ENCODE assay signal across 13 cellular contexts in the genomic region with DNA sequence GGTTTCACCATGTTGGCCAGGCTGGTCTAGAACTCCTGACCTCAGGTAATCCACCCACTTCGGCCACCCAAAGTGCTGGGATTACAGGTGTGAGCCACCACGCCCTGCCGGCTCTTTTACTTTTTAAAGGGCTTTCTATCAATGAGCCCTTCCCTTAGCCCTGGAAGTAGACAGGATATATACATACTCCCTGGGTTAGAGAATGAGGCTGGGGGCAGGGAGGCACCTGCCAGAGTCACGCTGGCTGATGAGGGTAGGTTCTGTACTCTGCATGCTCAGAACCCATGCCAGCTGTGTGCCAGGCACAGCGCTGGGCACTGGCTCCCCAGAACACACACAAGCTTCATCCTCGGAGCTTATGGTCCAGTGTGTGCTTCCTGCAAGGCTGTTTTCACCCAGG.
DNase-seq lines count a peak whose midpoint lies in the region; ATAC-seq and TF ChIP-seq lines count a peak whose summit lies in the region.
"Had no signal": no experiment of that assay in that cellular context is flagged by ENCODE, and none has a peak within 500 bp of the region (broad histone marks: within the 10 kb centered on the region; RNA-seq: fewer than 3 reads in every experiment).

No MANE protein-coding gene starts in this region.

- no peak for TF ChIP-seq POLR2A in right lobe of liver (IDR thresholded peaks at IDR 0.05)

- 89% methylated on average over 3 of the region's 6 CpGs for WGBS in right lobe of liver (ENCODE audit: insufficient coverage, low coverage, low lambda C conversion rate, missing lambda C conversion rate)
- WGBS in endodermal cell (ENCODE audit: insufficient coverage in 1 of 2, insufficient read length in 1 of 2), 2 experiments = 90 to 94% methylated on average over 5 to 6 of the region's 6 CpGs

- no peak for DNase-seq in right lobe of liver
- no peak for DNase-seq in WTC11 (ENCODE audit: low spot score)
- DNase-seq in activated T-cell treated with anti-CD3 and anti-CD28 coated beads, Interleukin-2, amount 50 U/mL, for 72 hours = no peak
- no peak for DNase-seq in endodermal cell
- DNase-seq in stimulated activated CD4-positive, alpha-beta T cell treated with anti-CD3 and anti-CD28 coated beads, Interleukin-2, amount 100 ng/mL, for 24 hours = no peak
- DNase-seq: activated T-cell treated with anti-CD3 and anti-CD28 coated beads, Interleukin-2, amount 50 U/mL, for 48 hours; stimulated activated naive CD8-positive, alpha-beta T cell treated with anti-CD3 and anti-CD28 coated beads, Interleukin-15, Interleukin-2, amounts not matched to agents 100 U/mL and 50 U/mL, for 24 hours had no signal

- no peaks in the 10 kb centered on the region for H3K27me3 ChIP-seq in right lobe of liver
- no peaks in the 10 kb centered on the region for H3K27me3 ChIP-seq in endodermal cell (ENCODE audit: control insufficient read depth, insufficient read depth, low read length, poor library complexity, severe bottlenecking)

- H3K36me3 Mint-ChIP-seq in WTC11 = peaks cover 8% of the 10 kb centered on the region
- H3K36me3 Mint-ChIP-seq in activated T-cell treated with anti-CD3 and anti-CD28 coated beads, Interleukin-2, amount 50 U/mL, for 72 hours (ENCODE audit: insufficient read depth in 2 of 2) = no peaks in the 10 kb centered on the region
- peaks cover 13% of the 10 kb centered on the region for H3K36me3 Mint-ChIP-seq in endodermal cell (ENCODE audit: low read depth)
- H3K36me3 Mint-ChIP-seq: IgD-negative memory B cell had no signal

- H3K4me1 Mint-ChIP-seq in WTC11 (peaks cover 16% of the 10 kb centered on the region), endodermal cell (peaks cover 27% of the 10 kb centered on the region)
- no peaks in the 10 kb centered on the region for H3K4me1 Mint-ChIP-seq in activated T-cell treated with anti-CD3 and anti-CD28 coated beads, Interleukin-2, amount 50 U/mL, for 72 hours (ENCODE audit: low read depth)
- H3K4me1 Mint-ChIP-seq: central memory CD8-positive, alpha-beta T cell had no signal

- no peak overlapping the region for H3K4me3 Mint-ChIP-seq in WTC11
- no peak overlapping the region for H3K4me3 Mint-ChIP-seq in activated T-cell treated with anti-CD3 and anti-CD28 coated beads, Interleukin-2, amount 50 U/mL, for 72 hours
- H3K4me3 Mint-ChIP-seq in endodermal cell = no peak overlapping the region
- H3K4me3 Mint-ChIP-seq: central memory CD8-positive, alpha-beta T cell had no signal

- H3K27me3 Mint-ChIP-seq in WTC11 (ENCODE audit: low read depth) (no peaks in the 10 kb centered on the region), endodermal cell (ENCODE audit: insufficient read depth) (no peaks in the 10 kb centered on the region)
- H3K27me3 Mint-ChIP-seq in activated T-cell treated with anti-CD3 and anti-CD28 coated beads, Interleukin-2, amount 50 U/mL, for 72 hours (ENCODE audit: low read depth) = no peaks in the 10 kb centered on the region
- H3K27me3 Mint-ChIP-seq: central memory CD8-positive, alpha-beta T cell; IgD-negative memory B cell had no signal

- H3K4me1 ChIP-seq in right lobe of liver (no peaks in the 10 kb centered on the region), endodermal cell (ENCODE audit: control insufficient read depth, insufficient read depth, low read length) (peaks cover 16% of the 10 kb centered on the region)

- CTCF ChIA-PET in WTC11 (lab: Charles Lee) = interaction anchor here (1.4 to 15.4 kb wide), 2 partner anchors 77 to 203 kb away, joined by 3 to 378 read pairs; no protein-coding TSS in a partner anchor

- intact Hi-C loops in right lobe of liver (cut with DNase I) = no loop called here

- H3K9me3 Mint-ChIP-seq in WTC11 = no peaks in the 10 kb centered on the region
- H3K9me3 Mint-ChIP-seq in activated T-cell treated with anti-CD3 and anti-CD28 coated beads, Interleukin-2, amount 50 U/mL, for 72 hours = no peaks in the 10 kb centered on the region
- H3K9me3 Mint-ChIP-seq in endodermal cell = no peaks in the 10 kb centered on the region
- H3K9me3 Mint-ChIP-seq: central memory CD8-positive, alpha-beta T cell; IgD-negative memory B cell had no signal

- no peak overlapping the region for H3K4me3 ChIP-seq in right lobe of liver
- no peak overlapping the region for H3K4me3 ChIP-seq in skin epidermis
- no peak overlapping the region for H3K4me3 ChIP-seq in endodermal cell (ENCODE audit: low read length)

- H3K36me3 ChIP-seq in right lobe of liver (no peaks in the 10 kb centered on the region), endodermal cell (ENCODE audit: control insufficient read depth, insufficient read depth, low read length) (no peaks in the 10 kb centered on the region)

- peak; percentile 9 for ATAC-seq in GM19395 (IDR thresholded peaks at IDR 0.05; ENCODE audit: unreplicated experiment)
- peak in 2 of 4 donors; percentile 4 to 14 for ATAC-seq in right lobe of liver
- no peak for ATAC-seq in WTC11
- no peak for ATAC-seq in activated T-cell treated with anti-CD3 and anti-CD28 coated beads, Interleukin-2, amount 50 U/mL, for 72 hours (replicated peaks in 1 of 2)
- ATAC-seq: stimulated activated naive CD8-positive, alpha-beta T cell treated with anti-CD3 and anti-CD28 coated beads, Interleukin-15, Interleukin-2, amounts not matched to agents 100 U/mL and 50 U/mL, for 24 hours had no signal

- POLR2A ChIA-PET in WTC11 (lab: Charles Lee) = no interaction called here

- no peaks in the 10 kb centered on the region for H3K9me3 ChIP-seq in right lobe of liver
- H3K9me3 ChIP-seq in endodermal cell (ENCODE audit: control insufficient read depth, low read length) = no peaks in the 10 kb centered on the region

- no peak overlapping the region for H3K9ac ChIP-seq in endodermal cell (ENCODE audit: extremely low read depth, low read length, poor library complexity, severe bottlenecking)

- TF ChIP-seq CTCF in right lobe of liver (IDR thresholded peaks at IDR 0.05) (no peak), WTC11 (IDR thresholded peaks at IDR 0.05) (no peak), endodermal cell (conservative IDR thresholded peaks at IDR 0.05) (no peak)

- H3K27ac Mint-ChIP-seq in WTC11 = no peak overlapping the region
- no peak overlapping the region for H3K27ac Mint-ChIP-seq in activated T-cell treated with anti-CD3 and anti-CD28 coated beads, Interleukin-2, amount 50 U/mL, for 72 hours
- no peak overlapping the region for H3K27ac Mint-ChIP-seq in endodermal cell

- H3K27ac ChIP-seq in angular gyrus (ENCODE audit: low read depth, low read length) = peak overlapping the region; percentile 99
- peak overlapping the region in 2 of 3 donors; percentile 44 to 48 for H3K27ac ChIP-seq in right lobe of liver
- H3K27ac ChIP-seq in skin epidermis = peak overlapping the region; percentile 31 to 91 (median 78)
- H3K27ac ChIP-seq in endodermal cell (ENCODE audit: low read depth, low read length) = no peak overlapping the region
- H3K27ac ChIP-seq: C4-2B had no signal

TF ChIP-seq in WTC11, 78 proteins besides CTCF, POLR2A, EP300 and RAD21 (continues in another document):
- TF ChIP-seq, protein P1, sequence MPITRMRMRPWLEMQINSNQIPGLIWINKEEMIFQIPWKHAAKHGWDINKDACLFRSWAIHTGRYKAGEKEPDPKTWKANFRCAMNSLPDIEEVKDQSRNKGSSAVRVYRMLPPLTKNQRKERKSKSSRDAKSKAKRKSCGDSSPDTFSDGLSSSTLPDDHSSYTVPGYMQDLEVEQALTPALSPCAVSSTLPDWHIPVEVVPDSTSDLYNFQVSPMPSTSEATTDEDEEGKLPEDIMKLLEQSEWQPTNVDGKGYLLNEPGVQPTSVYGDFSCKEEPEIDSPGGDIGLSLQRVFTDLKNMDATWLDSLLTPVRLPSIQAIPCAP (CRISPR knock-in tag; IDR thresholded peaks at IDR 0.05) = no peak
- no peak for TF ChIP-seq EMX1 (CRISPR knock-in tag; IDR thresholded peaks at IDR 0.05)
- TF ChIP-seq ELF4 (CRISPR knock-in tag; IDR thresholded peaks at IDR 0.05; ENCODE audit: low read depth) = no peak
- TF ChIP-seq, protein P2, sequence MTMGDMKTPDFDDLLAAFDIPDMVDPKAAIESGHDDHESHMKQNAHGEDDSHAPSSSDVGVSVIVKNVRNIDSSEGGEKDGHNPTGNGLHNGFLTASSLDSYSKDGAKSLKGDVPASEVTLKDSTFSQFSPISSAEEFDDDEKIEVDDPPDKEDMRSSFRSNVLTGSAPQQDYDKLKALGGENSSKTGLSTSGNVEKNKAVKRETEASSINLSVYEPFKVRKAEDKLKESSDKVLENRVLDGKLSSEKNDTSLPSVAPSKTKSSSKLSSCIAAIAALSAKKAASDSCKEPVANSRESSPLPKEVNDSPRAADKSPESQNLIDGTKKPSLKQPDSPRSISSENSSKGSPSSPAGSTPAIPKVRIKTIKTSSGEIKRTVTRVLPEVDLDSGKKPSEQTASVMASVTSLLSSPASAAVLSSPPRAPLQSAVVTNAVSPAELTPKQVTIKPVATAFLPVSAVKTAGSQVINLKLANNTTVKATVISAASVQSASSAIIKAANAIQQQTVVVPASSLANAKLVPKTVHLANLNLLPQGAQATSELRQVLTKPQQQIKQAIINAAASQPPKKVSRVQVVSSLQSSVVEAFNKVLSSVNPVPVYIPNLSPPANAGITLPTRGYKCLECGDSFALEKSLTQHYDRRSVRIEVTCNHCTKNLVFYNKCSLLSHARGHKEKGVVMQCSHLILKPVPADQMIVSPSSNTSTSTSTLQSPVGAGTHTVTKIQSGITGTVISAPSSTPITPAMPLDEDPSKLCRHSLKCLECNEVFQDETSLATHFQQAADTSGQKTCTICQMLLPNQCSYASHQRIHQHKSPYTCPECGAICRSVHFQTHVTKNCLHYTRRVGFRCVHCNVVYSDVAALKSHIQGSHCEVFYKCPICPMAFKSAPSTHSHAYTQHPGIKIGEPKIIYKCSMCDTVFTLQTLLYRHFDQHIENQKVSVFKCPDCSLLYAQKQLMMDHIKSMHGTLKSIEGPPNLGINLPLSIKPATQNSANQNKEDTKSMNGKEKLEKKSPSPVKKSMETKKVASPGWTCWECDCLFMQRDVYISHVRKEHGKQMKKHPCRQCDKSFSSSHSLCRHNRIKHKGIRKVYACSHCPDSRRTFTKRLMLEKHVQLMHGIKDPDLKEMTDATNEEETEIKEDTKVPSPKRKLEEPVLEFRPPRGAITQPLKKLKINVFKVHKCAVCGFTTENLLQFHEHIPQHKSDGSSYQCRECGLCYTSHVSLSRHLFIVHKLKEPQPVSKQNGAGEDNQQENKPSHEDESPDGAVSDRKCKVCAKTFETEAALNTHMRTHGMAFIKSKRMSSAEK (CRISPR knock-in tag; IDR thresholded peaks at IDR 0.05; ENCODE audit: borderline replicate concordance) = no peak
- no peak for TF ChIP-seq MXD4 (CRISPR knock-in tag; IDR thresholded peaks at IDR 0.05; ENCODE audit: borderline replicate concordance)
- no peak for TF ChIP-seq OVOL2 (CRISPR knock-in tag; IDR thresholded peaks at IDR 0.05; ENCODE audit: borderline replicate concordance)
